28 cellular contexts compared by ENCODE assay signal in the genomic region with DNA sequence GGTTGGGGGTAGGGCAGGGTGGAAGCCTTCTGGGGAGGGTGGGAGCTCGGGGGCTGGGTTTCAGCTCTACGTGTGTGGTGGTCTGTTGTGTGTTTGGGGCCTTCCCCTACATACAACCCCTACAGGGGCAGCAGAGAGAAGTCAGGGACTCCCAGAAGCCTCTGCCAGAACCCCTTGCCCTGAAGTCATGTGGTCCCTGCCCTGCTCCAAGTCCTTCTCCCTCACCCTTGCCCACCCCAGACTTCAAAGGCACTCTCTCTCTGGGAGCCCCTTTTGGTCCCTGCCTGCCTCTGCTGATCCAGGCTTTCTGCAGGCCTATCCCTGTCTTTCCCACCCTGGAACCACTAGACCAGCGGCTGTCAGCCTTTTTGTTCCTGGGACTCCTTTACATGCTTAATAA.
DNase-seq lines count a peak whose midpoint lies in the region; ATAC-seq and TF ChIP-seq lines count a peak whose summit lies in the region.
"Had no signal": no experiment of that assay in that cellular context is flagged by ENCODE, and none has a peak within 500 bp of the region (broad histone marks: within the 10 kb centered on the region; RNA-seq: fewer than 3 reads in every experiment).

No MANE protein-coding gene starts in this region.

- H3K4me2 ChIP-seq in GM23338 (no peak overlapping the region), mesendoderm (ENCODE audit: low read length) (no peak overlapping the region)

- H3F3A ChIP-seq in GM23338 (replicated peaks; ENCODE audit: low read depth) = 0 out of 2 replicates have a peak, but pooled peaks cover 7% of the 10 kb centered on the region

- H3K27me3 Mint-ChIP-seq in GM23338 (ENCODE audit: insufficient read depth, low read depth, poor library complexity) (peaks cover 9% of the 10 kb centered on the region), chondrocyte (ENCODE audit: low read depth) (no peaks in the 10 kb centered on the region)
- H3K27me3 Mint-ChIP-seq in stimulated activated memory B cell treated with anti-CD40 and anti-IgM and Interleukin-4, amounts not matched to agents 10 μg/mL and 1 μg/mL and 100 μg/mL, for 72 hours = no peaks in the 10 kb centered on the region
- H3K27me3 Mint-ChIP-seq: activated naive CD8-positive, alpha-beta T cell treated with anti-CD3 and anti-CD28 coated beads, Interleukin-2, amount 10 ng/mL, durations not matched to agents 7 days and 5 days; activated T-cell treated with anti-CD3 and anti-CD28 coated beads, Interleukin-2, amount 50 U/mL, for 24 hours; natural killer cell treated with Interleukin-12 subunit alpha and Interleukin-12 subunit beta and Interleukin-15 and Interleukin-18, amount 100 ng/mL, for 72 hours had no signal

- H3K4ac ChIP-seq in mesendoderm (ENCODE audit: low read depth, low read length) = no peak overlapping the region

- H3K23ac ChIP-seq in mesendoderm (ENCODE audit: low read length) = no peak overlapping the region

- H3K27ac Mint-ChIP-seq in GM23338 (no peak overlapping the region), chondrocyte (ENCODE audit: unreplicated experiment) (peak overlapping the region; percentile 59)
- H3K27ac Mint-ChIP-seq in stimulated activated memory B cell treated with anti-CD40 and anti-IgM and Interleukin-4, amounts not matched to agents 10 μg/mL and 1 μg/mL and 100 μg/mL, for 72 hours = no peak overlapping the region
- H3K27ac Mint-ChIP-seq: activated naive CD8-positive, alpha-beta T cell treated with anti-CD3 and anti-CD28 coated beads, Interleukin-2, amount 10 ng/mL, durations not matched to agents 7 days and 5 days; activated T-cell treated with anti-CD3 and anti-CD28 coated beads, Interleukin-2, amount 50 U/mL, for 24 hours; natural killer cell treated with Interleukin-12 subunit alpha and Interleukin-12 subunit beta and Interleukin-15 and Interleukin-18, amount 100 ng/mL, for 72 hours had no signal

- no peak overlapping the region for H2AK5ac ChIP-seq in mesendoderm (ENCODE audit: low read length)

- no peak for DNase-seq in GM23338 (ENCODE audit: low spot score)
- DNase-seq in chondrocyte (ENCODE audit: low spot score) = no peak
- no peak for DNase-seq in mesendoderm
- DNase-seq in mucosa of gallbladder (ENCODE audit: low spot score) = no peak
- DNase-seq in NCI-H1930 (lab: John Stamatoyannopoulos, UW) = no peak
- DNase-seq in NCI-H345 treated with DMSO at 0.1 percent for 48 hours (lab: John Stamatoyannopoulos, UW; ENCODE audit: unreplicated experiment) = no peak
- DNase-seq: activated effector memory CD4-positive, alpha-beta T cell treated with anti-CD3 and anti-CD28 coated beads, Interleukin-2, amount 50 U/mL, for 16 hours; activated naive CD8-positive, alpha-beta T cell treated with anti-CD3 and anti-CD28 coated beads, Interleukin-2, amount 10 ng/mL, durations not matched to agents 7 days and 5 days; activated T-cell treated with anti-CD3 and anti-CD28 coated beads, Interleukin-2, amount 50 U/mL, for 24 hours; COR-L47; cortex of kidney; DMS79; foreskin fibroblast; GDM1; heart right ventricle; IMR-90; NCI-H1048; NCI-H1694 treated with DMSO at 0.1 percent for 48 hours; stimulated activated naive CD8-positive, alpha-beta T cell treated with anti-CD3 and anti-CD28 coated beads, Interleukin-15, Interleukin-2, amounts not matched to agents 100 U/mL and 50 U/mL, for 24 hours; SW 1271 had no signal

- H3K9ac ChIP-seq in mesendoderm (ENCODE audit: low read length) = no peak overlapping the region

- no peak overlapping the region for H2AFZ ChIP-seq in GM23338

- H3K27me3 ChIP-seq in GM23338 (ENCODE audit: insufficient read depth) = no peaks in the 10 kb centered on the region
- H3K27me3 ChIP-seq in mesendoderm (ENCODE audit: insufficient read depth, low read length, poor library complexity) = no peaks in the 10 kb centered on the region
- H3K27me3 ChIP-seq: ascending aorta, cardiac muscle cell, esophagus muscularis mucosa, heart right ventricle, right atrium auricular region, transverse colon had no signal

- peaks cover 3% of the 10 kb centered on the region; the same call in 1 of the 2 replicates for H3K4me1 ChIP-seq in GM23338 (ENCODE audit: insufficient read depth)
- H3K4me1 ChIP-seq in mesendoderm (ENCODE audit: control insufficient read depth, low read depth, low read length) = peaks cover 4% of the 10 kb centered on the region
- H3K4me1 ChIP-seq: ascending aorta, esophagus muscularis mucosa, heart right ventricle had no signal

- WGBS in mesendoderm (ENCODE audit: extremely low coverage, insufficient coverage, low lambda C conversion rate) = no CpG with 5 or more reads among the region's 3 CpGs

- H3K36me3 ChIP-seq in GM23338 (ENCODE audit: insufficient read depth) (no peaks in the 10 kb centered on the region), mesendoderm (ENCODE audit: control insufficient read depth, insufficient read depth, low read length) (no peaks in the 10 kb centered on the region)
- H3K36me3 ChIP-seq: ascending aorta, cardiac muscle cell, esophagus muscularis mucosa, heart right ventricle, right atrium auricular region, transverse colon had no signal

- no peak overlapping the region for H3K18ac ChIP-seq in mesendoderm (ENCODE audit: low read length)

- H4K8ac ChIP-seq in mesendoderm (ENCODE audit: low read depth, low read length) = no peak overlapping the region

- H3K56ac ChIP-seq in mesendoderm (ENCODE audit: low read length) = peak overlapping the region; percentile 15

- H3K4me3 ChIP-seq in GM23338 (no peak overlapping the region), mesendoderm (ENCODE audit: low read length) (no peak overlapping the region)
- H3K4me3 ChIP-seq: ascending aorta, cardiac muscle cell, esophagus muscularis mucosa, heart right ventricle, right atrium auricular region, transverse colon had no signal

- no peaks in the 10 kb centered on the region for H3K9me2 ChIP-seq in GM23338 (ENCODE audit: insufficient read depth)

- H3K9me3 Mint-ChIP-seq in GM23338 (no peaks in the 10 kb centered on the region), chondrocyte (ENCODE audit: low read depth) (no peaks in the 10 kb centered on the region)
- H3K9me3 Mint-ChIP-seq in stimulated activated memory B cell treated with anti-CD40 and anti-IgM and Interleukin-4, amounts not matched to agents 10 μg/mL and 1 μg/mL and 100 μg/mL, for 72 hours = no peaks in the 10 kb centered on the region
- H3K9me3 Mint-ChIP-seq: activated naive CD8-positive, alpha-beta T cell treated with anti-CD3 and anti-CD28 coated beads, Interleukin-2, amount 10 ng/mL, durations not matched to agents 7 days and 5 days; activated T-cell treated with anti-CD3 and anti-CD28 coated beads, Interleukin-2, amount 50 U/mL, for 24 hours; natural killer cell treated with Interleukin-12 subunit alpha and Interleukin-12 subunit beta and Interleukin-15 and Interleukin-18, amount 100 ng/mL, for 72 hours had no signal

- H2BK120ac ChIP-seq in mesendoderm (ENCODE audit: low read depth, low read length) = no peak overlapping the region

- no peak overlapping the region for H2BK15ac ChIP-seq in mesendoderm (replicated peaks; ENCODE audit: low read depth)

- peak; percentile 13 for ATAC-seq in GM23338
- peak; percentile 31 for ATAC-seq in stimulated activated memory B cell treated with anti-CD40 and anti-IgM and Interleukin-4, amounts not matched to agents 10 μg/mL and 1 μg/mL and 100 μg/mL, for 72 hours
- ATAC-seq in activated CD4-positive, CD25-positive, alpha-beta regulatory T cell treated with anti-CD3 and anti-CD28 coated beads, Interleukin-2, amount 50 U/mL, for 24 hours = no peak
- ATAC-seq: stimulated activated naive CD8-positive, alpha-beta T cell treated with anti-CD3 and anti-CD28 coated beads, Interleukin-15, Interleukin-2, amounts not matched to agents 100 U/mL and 50 U/mL, for 24 hours had no signal

- H4K20me1 ChIP-seq in GM23338 (replicated peaks; ENCODE audit: insufficient read depth) = no peaks in the 10 kb centered on the region

- no peak overlapping the region for H3K4me3 Mint-ChIP-seq in GM23338
- H3K4me3 Mint-ChIP-seq in chondrocyte (ENCODE audit: unreplicated experiment) = no peak overlapping the region
- H3K4me3 Mint-ChIP-seq in stimulated activated memory B cell treated with anti-CD40 and anti-IgM and Interleukin-4, amounts not matched to agents 10 μg/mL and 1 μg/mL and 100 μg/mL, for 72 hours = no peak overlapping the region
- H3K4me3 Mint-ChIP-seq: activated naive CD8-positive, alpha-beta T cell treated with anti-CD3 and anti-CD28 coated beads, Interleukin-2, amount 10 ng/mL, durations not matched to agents 7 days and 5 days; activated T-cell treated with anti-CD3 and anti-CD28 coated beads, Interleukin-2, amount 50 U/mL, for 24 hours; natural killer cell treated with Interleukin-12 subunit alpha and Interleukin-12 subunit beta and Interleukin-15 and Interleukin-18, amount 100 ng/mL, for 72 hours had no signal

- peaks cover 21% of the 10 kb centered on the region for H3K4me1 Mint-ChIP-seq in GM23338
- H3K4me1 Mint-ChIP-seq in chondrocyte (ENCODE audit: low read depth) = peaks cover 21% of the 10 kb centered on the region
- H3K4me1 Mint-ChIP-seq in stimulated activated memory B cell treated with anti-CD40 and anti-IgM and Interleukin-4, amounts not matched to agents 10 μg/mL and 1 μg/mL and 100 μg/mL, for 72 hours = peaks cover under 1% of the 10 kb centered on the region
- H3K4me1 Mint-ChIP-seq: activated naive CD8-positive, alpha-beta T cell treated with anti-CD3 and anti-CD28 coated beads, Interleukin-2, amount 10 ng/mL, durations not matched to agents 7 days and 5 days had no signal

- no peak overlapping the region for H4K5ac ChIP-seq in mesendoderm (ENCODE audit: low read length)

- H2BK5ac ChIP-seq in mesendoderm (ENCODE audit: low read length) = no peak overlapping the region

- H3K79me1 ChIP-seq in mesendoderm (ENCODE audit: low read length) = no peaks in the 10 kb centered on the region

- H3K79me2 ChIP-seq in GM23338 (replicated peaks; ENCODE audit: insufficient read depth) (no peaks in the 10 kb centered on the region), mesendoderm (ENCODE audit: control insufficient read depth, insufficient read depth, low read length) (no peaks in the 10 kb centered on the region)

- H3K27ac ChIP-seq in GM23338 (ENCODE audit: low read depth) (no peak overlapping the region), mesendoderm (ENCODE audit: low read depth, low read length) (no peak overlapping the region)
- H3K27ac ChIP-seq: ascending aorta, cardiac muscle cell, heart right ventricle, right atrium auricular region had no signal

- H3K36me3 Mint-ChIP-seq in GM23338 (ENCODE audit: low read depth) (no peaks in the 10 kb centered on the region), chondrocyte (ENCODE audit: low read depth) (no peaks in the 10 kb centered on the region)
- H3K36me3 Mint-ChIP-seq in stimulated activated memory B cell treated with anti-CD40 and anti-IgM and Interleukin-4, amounts not matched to agents 10 μg/mL and 1 μg/mL and 100 μg/mL, for 72 hours = no peaks in the 10 kb centered on the region
- H3K36me3 Mint-ChIP-seq: activated naive CD8-positive, alpha-beta T cell treated with anti-CD3 and anti-CD28 coated beads, Interleukin-2, amount 10 ng/mL, durations not matched to agents 7 days and 5 days; natural killer cell treated with Interleukin-12 subunit alpha and Interleukin-12 subunit beta and Interleukin-15 and Interleukin-18, amount 100 ng/mL, for 72 hours had no signal

- TF ChIP-seq CTCF in GM23338 (conservative IDR thresholded peaks at IDR 0.05; ENCODE audit: low read depth in 2 of 2) (no peak), chondrocyte (IDR thresholded peaks at IDR 0.05) (no peak)

TF ChIP-seq in GM23338, 12 proteins besides CTCF, POLR2A, EP300 and RAD21:
- no peak for TF ChIP-seq NANOG (IDR thresholded peaks at IDR 0.05; ENCODE audit: borderline replicate concordance)

Comparison
In these comparisons a context has a peak if more than half of its experiments do, and no peak if none do; other contexts are left out.
1. ATAC-seq: peak in GM23338 (single experiment) and stimulated activated memory B cell treated with anti-CD40 and anti-IgM and Interleukin-4, amounts not matched to agents 10 μg/mL and 1 μg/mL and 100 μg/mL, for 72 hours (single experiment); none in activated CD4-positive, CD25-positive, alpha-beta regulatory T cell treated with anti-CD3 and anti-CD28 coated beads, Interleukin-2, amount 50 U/mL, for 24 hours (0 of 2).